9 cellular contexts compared by ENCODE assay signal in genomic region chr6:35181313-35181932, GRCh38. TPM values are rescaled to one million over a fixed set of nuclear protein-coding genes. Genes with fewer than 3 reads are reported as not detected.
DNase-seq lines count a peak whose midpoint lies in the region; ATAC-seq, FAIRE-seq and TF ChIP-seq lines count a peak whose summit lies in the region.
"Had no signal": no experiment of that assay in that cellular context is flagged by ENCODE, and none has a peak within 500 bp of the region (broad histone marks: within the 10 kb centered on the region; RNA-seq: fewer than 3 reads in every experiment).

No MANE protein-coding gene starts in this region.

- H3K9me3 ChIP-seq in astrocyte (ENCODE audit: insufficient read depth, low read depth, low read length) (no peaks in the 10 kb centered on the region), right atrium auricular region (no peaks in the 10 kb centered on the region), thoracic aorta (no peaks in the 10 kb centered on the region)

- H3K4me3 ChIP-seq in astrocyte (ENCODE audit: insufficient read depth, low read depth, low read length) (no peak overlapping the region), right atrium auricular region (no peak overlapping the region), thoracic aorta (peak overlapping the region; percentile 58)

- H3K9me3 Mint-ChIP-seq in HFFc6 (no peaks in the 10 kb centered on the region), astrocyte (ENCODE audit: unreplicated experiment) (peaks cover 2% of the 10 kb centered on the region)
- H3K9me3 Mint-ChIP-seq: T-helper 2 cell treated with Interferon-gamma antibody and Interleukin-4, amounts not matched to agents 5 μg/mL and 100 μg/mL, for 36 hours had no signal

- TF ChIP-seq CTCF in HFFc6 (IDR thresholded peaks at IDR 0.05), result no peak
- TF ChIP-seq CTCF in astrocyte (IDR thresholded peaks at IDR 0.05; ENCODE audit: insufficient read depth, low read depth, low read length), result no peak
- no peak for TF ChIP-seq CTCF in right atrium auricular region (IDR thresholded peaks at IDR 0.05)
- TF ChIP-seq CTCF in thoracic aorta (IDR thresholded peaks at IDR 0.05), result no peak

- peak overlapping the region; percentile 2 for H2AFZ ChIP-seq in astrocyte (ENCODE audit: low read depth, low read length)

- H3K4me2 ChIP-seq in astrocyte (ENCODE audit: low read length), result peak overlapping the region; percentile 37

- H4K20me1 ChIP-seq in astrocyte (ENCODE audit: insufficient read depth, low read length), result no peaks in the 10 kb centered on the region

- peaks cover 47% of the 10 kb centered on the region for H3K4me1 ChIP-seq in astrocyte (ENCODE audit: insufficient read depth, low read length)
- H3K4me1 ChIP-seq in right atrium auricular region, result peaks cover 0 to 31% of the 10 kb centered on the region in 2 donors
- H3K4me1 ChIP-seq in thoracic aorta (ENCODE audit: control insufficient read depth in 1 of 2, low read depth in 2 of 2), result peaks cover 43 to 81% of the 10 kb centered on the region in 2 donors

- H3K4me3 Mint-ChIP-seq in HFFc6, result peak overlapping the region; percentile 75
- H3K4me3 Mint-ChIP-seq in astrocyte (ENCODE audit: unreplicated experiment), result no peak overlapping the region
- H3K4me3 Mint-ChIP-seq: T-helper 2 cell treated with Interferon-gamma antibody and Interleukin-4, amounts not matched to agents 5 μg/mL and 100 μg/mL, for 36 hours had no signal

- H3K79me2 ChIP-seq in astrocyte (ENCODE audit: insufficient read depth, low read length), result no peaks in the 10 kb centered on the region

- H3K9ac ChIP-seq in astrocyte (ENCODE audit: low read length), result no peak overlapping the region

- no peaks in the 10 kb centered on the region for H3K36me3 Mint-ChIP-seq in HFFc6 (ENCODE audit: low read depth)
- no peaks in the 10 kb centered on the region for H3K36me3 Mint-ChIP-seq in astrocyte (ENCODE audit: low read depth, unreplicated experiment)

- H3K27me3 Mint-ChIP-seq in HFFc6 (ENCODE audit: insufficient read depth) (no peaks in the 10 kb centered on the region), astrocyte (ENCODE audit: low read depth, unreplicated experiment) (peaks cover 2% of the 10 kb centered on the region)

- H3K36me3 ChIP-seq in astrocyte (ENCODE audit: insufficient read depth, low read length) (no peaks in the 10 kb centered on the region), right atrium auricular region (no peaks in the 10 kb centered on the region), thoracic aorta (no peaks in the 10 kb centered on the region)

- peak; percentile 89 for FAIRE-seq in astrocyte (lab: Jason Lieb, UNC)

- H3K4me1 Mint-ChIP-seq in HFFc6 (ENCODE audit: low read depth), result peaks cover 94% of the 10 kb centered on the region
- peaks cover 32% of the 10 kb centered on the region for H3K4me1 Mint-ChIP-seq in astrocyte (ENCODE audit: low read depth, unreplicated experiment)

- DNase-seq in HFFc6, result peak; percentile 82
- DNase-seq in astrocyte (ENCODE audit: low read depth), result peak; percentile 41
- no peak for DNase-seq in right atrium auricular region (ENCODE audit: low spot score)
- peak; percentile 48 for DNase-seq in thoracic aorta (ENCODE audit: low spot score)

- peak overlapping the region; percentile 95 for H3K27ac Mint-ChIP-seq in HFFc6
- no peak overlapping the region for H3K27ac Mint-ChIP-seq in astrocyte (ENCODE audit: unreplicated experiment)
- H3K27ac Mint-ChIP-seq: T-helper 2 cell treated with Interferon-gamma antibody and Interleukin-4, amounts not matched to agents 5 μg/mL and 100 μg/mL, for 36 hours had no signal

- H3K27me3 ChIP-seq in astrocyte (ENCODE audit: insufficient read depth, low read length) (no peaks in the 10 kb centered on the region), right atrium auricular region (no peaks in the 10 kb centered on the region), thoracic aorta (replicated peaks; ENCODE audit: insufficient read depth) (no peaks in the 10 kb centered on the region)

- H3K27ac ChIP-seq in astrocyte (ENCODE audit: low read depth, low read length) (peak overlapping the region; percentile 63), right atrium auricular region (peak overlapping the region; percentile 16 to 24), thoracic aorta (peak overlapping the region; percentile 85 to 91)

- ATAC-seq in thoracic aorta (ENCODE audit: insufficient number of reproducible peaks, low FRiP score, low read depth) (peak; percentile 92), GM21528 (IDR thresholded peaks at IDR 0.05; ENCODE audit: low FRiP score, unreplicated experiment) (no peak), HG03442 (IDR thresholded peaks at IDR 0.05; ENCODE audit: unreplicated experiment) (no peak), GM21447 (IDR thresholded peaks at IDR 0.05; ENCODE audit: unreplicated experiment) (no peak), GM18873 (IDR thresholded peaks at IDR 0.05; ENCODE audit: low FRiP score, unreplicated experiment) (no peak)

RNA-seq across cellular contexts. Expression of gene SCUBE3, which starts 32.3 kb away (rescaled TPM):
- 10 to 100 TPM; 37.0 to 75.0 (median 44.3) TPM for total RNA-seq in HFFc6 (2021; fragmentation: NEBNext Ultra II Directional; extraction: Animal tissue kit (Norgen Biotek cat#: 25700))
- total RNA-seq in astrocyte (8.5 and 10.1 TPM in 2 replicates), right atrium auricular region (under 1 TPM; 0.12 to 0.59 TPM), thoracic aorta (100 to 1,000 TPM in 1 of 2 donors, 10 to 100 TPM in 1; 75.6 to 101 TPM)

RNA-seq across cellular contexts. Expression of gene TCP11, which starts 40.3 kb away (rescaled TPM):
- total RNA-seq in HFFc6 (2021; fragmentation: NEBNext Ultra II Directional; extraction: Animal tissue kit (Norgen Biotek cat#: 25700)), result under 1 TPM; 0.31 to 0.70 (median 0.37) TPM
- total RNA-seq in astrocyte, result not detected in 2 replicates
- not detected for total RNA-seq in right atrium auricular region
- not detected for total RNA-seq in thoracic aorta

Comparison
In these comparisons a context has a peak if more than half of its experiments do, and no peak if none do; other contexts are left out.
1. H3K27ac ChIP-seq: peak in every context shown above with its lines; median percentile 88 in thoracic aorta; 63 in astrocyte; 20 in right atrium auricular region.